In genomic region chr5:178212241-178213002, GRCh38 we compare ENCODE assay signal across 19 cellular contexts. TPM values are rescaled to one million over a fixed set of nuclear protein-coding genes. Genes with fewer than 3 reads are reported as not detected.
A peak's percentile ranks its signal among the peaks of the same experiment; 100 is the strongest.
DNase-seq lines count a peak whose midpoint lies in the region; ATAC-seq, FAIRE-seq and TF ChIP-seq lines count a peak whose summit lies in the region.
"Had no signal": no experiment of that assay in that cellular context is flagged by ENCODE, and none has a peak within 500 bp of the region (broad histone marks: within the 10 kb centered on the region; RNA-seq: fewer than 3 reads in every experiment).

No MANE protein-coding gene starts in this region.

- H2AFZ ChIP-seq in astrocyte (ENCODE audit: low read depth, low read length): no peak overlapping the region

- peak overlapping the region; percentile 18 for H3K4me3 Mint-ChIP-seq in activated T-cell treated with anti-CD3 and anti-CD28 coated beads, Interleukin-2, amount 50 U/mL, for 24 hours
- H3K4me3 Mint-ChIP-seq in IgD-negative memory B cell: peak overlapping the region in 1 of 4 donors; percentile 50
- H3K4me3 Mint-ChIP-seq in astrocyte (ENCODE audit: unreplicated experiment): no peak overlapping the region

- peaks cover 66% of the 10 kb centered on the region for H3K79me2 ChIP-seq in astrocyte (ENCODE audit: insufficient read depth, low read length)

- H3K9ac ChIP-seq in astrocyte (ENCODE audit: low read length): peak overlapping the region; percentile 2

- no peaks in the 10 kb centered on the region for H3K9me3 Mint-ChIP-seq in activated T-cell treated with anti-CD3 and anti-CD28 coated beads, Interleukin-2, amount 50 U/mL, for 24 hours
- H3K9me3 Mint-ChIP-seq in IgD-negative memory B cell (no peaks in the 10 kb centered on the region), astrocyte (ENCODE audit: unreplicated experiment) (peaks cover 2% of the 10 kb centered on the region)
- H3K9me3 Mint-ChIP-seq: activated T-helper 2 cell treated with anti-CD3 and anti-CD28 coated beads, Interferon-gamma antibody, Interleukin-2, Interleukin-4, amounts not matched to agents 10 μg/mL and 5 μg/mL and 100 μg/mL, durations not matched to agents 14 hours and 24 hours and 36 hours had no signal

- TF ChIP-seq CTCF in astrocyte (IDR thresholded peaks at IDR 0.05; ENCODE audit: insufficient read depth, low read depth, low read length) (no peak), neutrophil (IDR thresholded peaks at IDR 0.05) (no peak)

- H4K20me1 ChIP-seq in astrocyte (ENCODE audit: insufficient read depth, low read length): peaks cover 91% of the 10 kb centered on the region

- no peaks in the 10 kb centered on the region for H3K27me3 Mint-ChIP-seq in activated T-cell treated with anti-CD3 and anti-CD28 coated beads, Interleukin-2, amount 50 U/mL, for 24 hours
- H3K27me3 Mint-ChIP-seq in IgD-negative memory B cell (no peaks in the 10 kb centered on the region), astrocyte (ENCODE audit: low read depth, unreplicated experiment) (no peaks in the 10 kb centered on the region)

- H3K36me3 ChIP-seq in astrocyte (ENCODE audit: insufficient read depth, low read length): peaks cover 82% of the 10 kb centered on the region
- H3K36me3 ChIP-seq in neutrophil: peaks cover 72% of the 10 kb centered on the region

- ATAC-seq in HG02938 (IDR thresholded peaks at IDR 0.05; ENCODE audit: unreplicated experiment): no peak

- peaks cover 100% of the 10 kb centered on the region for H3K36me3 Mint-ChIP-seq in activated T-cell treated with anti-CD3 and anti-CD28 coated beads, Interleukin-2, amount 50 U/mL, for 24 hours (ENCODE audit: low read depth)
- peaks cover 2% of the 10 kb centered on the region for H3K36me3 Mint-ChIP-seq in IgD-negative memory B cell
- peaks cover 40% of the 10 kb centered on the region for H3K36me3 Mint-ChIP-seq in astrocyte (ENCODE audit: low read depth, unreplicated experiment)

- peak overlapping the region; percentile 94 for H3K27ac Mint-ChIP-seq in activated T-cell treated with anti-CD3 and anti-CD28 coated beads, Interleukin-2, amount 50 U/mL, for 24 hours
- peak overlapping the region; percentile 24 to 78 (median 78) for H3K27ac Mint-ChIP-seq in IgD-negative memory B cell
- no peak overlapping the region for H3K27ac Mint-ChIP-seq in astrocyte (ENCODE audit: unreplicated experiment)
- H3K27ac Mint-ChIP-seq: activated T-helper 2 cell treated with anti-CD3 and anti-CD28 coated beads, Interferon-gamma antibody, Interleukin-2, Interleukin-4, amounts not matched to agents 10 μg/mL and 5 μg/mL and 100 μg/mL, durations not matched to agents 14 hours and 24 hours and 36 hours had no signal

- H3K27ac ChIP-seq in astrocyte (ENCODE audit: low read depth, low read length): no peak overlapping the region
- H3K27ac ChIP-seq in neutrophil: peak overlapping the region; percentile 82
- H3K27ac ChIP-seq: psoas muscle, SJSA1, WERI-Rb-1 had no signal

- H3K27me3 ChIP-seq in astrocyte (ENCODE audit: insufficient read depth, low read length) (no peaks in the 10 kb centered on the region), neutrophil (no peaks in the 10 kb centered on the region)
- H3K27me3 ChIP-seq: SJSA1 had no signal

- H3K4me1 Mint-ChIP-seq in activated T-cell treated with anti-CD3 and anti-CD28 coated beads, Interleukin-2, amount 50 U/mL, for 24 hours (ENCODE audit: low read depth): peaks cover 33% of the 10 kb centered on the region
- peaks cover 7 to 19% (median 16%) of the 10 kb centered on the region in 3 donors for H3K4me1 Mint-ChIP-seq in IgD-negative memory B cell
- peaks cover 7% of the 10 kb centered on the region for H3K4me1 Mint-ChIP-seq in astrocyte (ENCODE audit: low read depth, unreplicated experiment)

- H3K4me3 ChIP-seq in astrocyte (ENCODE audit: insufficient read depth, low read depth, low read length): no peak overlapping the region
- H3K4me3 ChIP-seq in neutrophil (ENCODE audit: low read depth in 1 of 2, low read length in 1 of 2): no peak overlapping the region
- H3K4me3 ChIP-seq: lung, psoas muscle, SJSA1 had no signal

- H3K4me1 ChIP-seq in astrocyte (ENCODE audit: insufficient read depth, low read length): peaks cover 6% of the 10 kb centered on the region
- peaks cover 41 to 45% of the 10 kb centered on the region in 2 experiments for H3K4me1 ChIP-seq in neutrophil (ENCODE audit: control insufficient read depth in 1 of 2, insufficient read depth in 1 of 2, low read depth in 1 of 2, low read length in 1 of 2)
- H3K4me1 ChIP-seq: SJSA1 had no signal

- no peak overlapping the region for H3K4me2 ChIP-seq in astrocyte (ENCODE audit: low read length)

- no peaks in the 10 kb centered on the region for H3K9me3 ChIP-seq in astrocyte (ENCODE audit: insufficient read depth, low read depth, low read length)
- H3K9me3 ChIP-seq in neutrophil: no peaks in the 10 kb centered on the region
- H3K9me3 ChIP-seq: psoas muscle, SJSA1 had no signal

- no peak for FAIRE-seq in astrocyte (lab: Jason Lieb, UNC)

- no peak for DNase-seq in activated T-cell treated with anti-CD3 and anti-CD28 coated beads, Interleukin-2, amount 50 U/mL, for 24 hours
- DNase-seq in activated T-cell treated with anti-CD3 and anti-CD28 coated beads, Interleukin-2, amount 50 U/mL, for 1 hour: no peak
- DNase-seq in astrocyte (ENCODE audit: low read depth): no peak
- no peak for DNase-seq in mesenteric fat pad (ENCODE audit: low spot score)
- no peak for DNase-seq in NCI-H2171 treated with DMSO at 0.1 percent for 48 hours (lab: John Stamatoyannopoulos, UW)
- DNase-seq: caudate nucleus; DMS79 treated with DMSO at 0.1 percent for 48 hours; NCI-H146; NCI-H748 treated with DMSO at 0.1 percent for 48 hours; psoas muscle; stimulated activated CD4-positive, alpha-beta T cell treated with anti-CD3 and anti-CD28 coated beads, Interleukin-2, amount 100 ng/mL, for 24 hours; WERI-Rb-1 had no signal

RNA-seq across cellular contexts. Expression of gene HNRNPAB, which starts 8.1 kb away (rescaled TPM):
- 70.6 TPM for polyA plus RNA-seq in IgD-negative memory B cell
- 184 and 199 TPM in 2 replicates for total RNA-seq in astrocyte
- 186 TPM for total RNA-seq in mesenteric fat pad

RNA-seq across cellular contexts. Expression of gene PHYKPL, which starts 20.2 kb away (rescaled TPM):
- 58.1 TPM for polyA plus RNA-seq in IgD-negative memory B cell
- total RNA-seq in astrocyte (26.5 and 27.5 TPM in 2 replicates), mesenteric fat pad (144 TPM)

RNA-seq across cellular contexts. Expression of gene GMCL2, which starts 25.3 kb away (rescaled TPM):
- polyA plus RNA-seq in IgD-negative memory B cell: not detected
- total RNA-seq in astrocyte: not detected in 2 replicates
- total RNA-seq in mesenteric fat pad: not detected
- total RNA-seq: activated T-helper 2 cell treated with anti-CD3 and anti-CD28 coated beads, Interferon-gamma antibody, Interleukin-2, Interleukin-4, amounts not matched to agents 10 μg/mL and 5 μg/mL and 100 μg/mL, durations not matched to agents 14 hours and 24 hours and 36 hours; lung; psoas muscle; SJSA1 had no signal
- polyA plus RNA-seq: esophagus, lung, psoas muscle had no signal

RNA-seq across cellular contexts. Expression of gene NHP2, which starts 58.7 kb away (rescaled TPM):
- polyA plus RNA-seq in IgD-negative memory B cell: 227 TPM
- total RNA-seq in astrocyte (135 and 149 TPM in 2 replicates), mesenteric fat pad (99.2 TPM)
